Comparison of ENCODE assay signal across 8 cellular contexts in genomic region chrX:109485470-109486340, GRCh38. TPM values are rescaled to one million over a fixed set of nuclear protein-coding genes. Genes with fewer than 3 reads are reported as not detected.
A peak's percentile ranks its signal among the peaks of the same experiment; 100 is the strongest.
DNase-seq lines count a peak whose midpoint lies in the region; ATAC-seq, FAIRE-seq and TF ChIP-seq lines count a peak whose summit lies in the region.

No MANE protein-coding gene starts in this region.

- DNase-seq in DMS79 (lab: John Stamatoyannopoulos, UW) (peak; percentile 0), NCI-H1105 treated with DMSO at 0.1 percent for 48 hours (lab: John Stamatoyannopoulos, UW) (peak; percentile 44), T-helper 1 cell (peak; percentile 9 to 67 (median 25)), astrocyte (ENCODE audit: low read depth) (peak; percentile 33), hepatic stellate cell (ENCODE audit: low spot score) (peak; percentile 9), smooth muscle cell (lab: John Stamatoyannopoulos, UW; ENCODE audit: unreplicated experiment) (peak; percentile 0)

- H3K9ac ChIP-seq in astrocyte (ENCODE audit: low read length) (no peak overlapping the region), smooth muscle cell (ENCODE audit: low read depth) (no peak overlapping the region)

- H3K4me2 ChIP-seq in astrocyte (ENCODE audit: low read length): no peak overlapping the region
- no peak overlapping the region for H3K4me2 ChIP-seq in smooth muscle cell

- H3K79me2 ChIP-seq in astrocyte (ENCODE audit: insufficient read depth, low read length) (no peaks in the 10 kb centered on the region), smooth muscle cell (ENCODE audit: low read depth) (no peaks in the 10 kb centered on the region)

- ATAC-seq in GM21786 (IDR thresholded peaks at IDR 0.05; ENCODE audit: unreplicated experiment): peak; percentile 78
- no peak for ATAC-seq in HG03175 (IDR thresholded peaks at IDR 0.05; ENCODE audit: unreplicated experiment)

- 14% methylated on average over 9 of the region's 9 CpGs for WGBS in smooth muscle cell (ENCODE audit: low lambda C conversion rate)

- FAIRE-seq in astrocyte (lab: Jason Lieb, UNC): peak; percentile 91

- no peaks in the 10 kb centered on the region for H3K36me3 ChIP-seq in astrocyte (ENCODE audit: insufficient read depth, low read length)
- H3K36me3 ChIP-seq in smooth muscle cell (ENCODE audit: low read depth): no peaks in the 10 kb centered on the region

- H3K4me1 ChIP-seq in astrocyte (ENCODE audit: insufficient read depth, low read length) (no peaks in the 10 kb centered on the region), smooth muscle cell (ENCODE audit: low read depth) (no peaks in the 10 kb centered on the region)

- no peaks in the 10 kb centered on the region for H4K20me1 ChIP-seq in astrocyte (ENCODE audit: insufficient read depth, low read length)
- no peaks in the 10 kb centered on the region for H4K20me1 ChIP-seq in smooth muscle cell (ENCODE audit: low read depth)

- no peaks in the 10 kb centered on the region for H3K9me3 Mint-ChIP-seq in astrocyte (ENCODE audit: unreplicated experiment)

- no peak overlapping the region for H3K4me3 ChIP-seq in astrocyte (ENCODE audit: insufficient read depth, low read depth, low read length)
- H3K4me3 ChIP-seq in smooth muscle cell: no peak overlapping the region

- no peak overlapping the region for H3K4me3 Mint-ChIP-seq in astrocyte (ENCODE audit: unreplicated experiment)

- no peak overlapping the region for H3K27ac ChIP-seq in astrocyte (ENCODE audit: low read depth, low read length)
- no peak overlapping the region for H3K27ac ChIP-seq in smooth muscle cell (ENCODE audit: low read depth)

- H3K27ac Mint-ChIP-seq in astrocyte (ENCODE audit: unreplicated experiment): no peak overlapping the region

- H3K27me3 Mint-ChIP-seq in astrocyte (ENCODE audit: low read depth, unreplicated experiment): peaks cover 3% of the 10 kb centered on the region

- TF ChIP-seq CTCF in astrocyte (IDR thresholded peaks at IDR 0.05; ENCODE audit: insufficient read depth, low read depth, low read length) (peak; percentile 87), smooth muscle cell (IDR thresholded peaks at IDR 0.05; ENCODE audit: borderline replicate concordance, insufficient read depth, poor library complexity, severe bottlenecking) (peak; percentile 95)

- H3K4me1 Mint-ChIP-seq in astrocyte (ENCODE audit: low read depth, unreplicated experiment): no peaks in the 10 kb centered on the region

- no peaks in the 10 kb centered on the region for H3F3A ChIP-seq in smooth muscle cell (ENCODE audit: low read depth)

- H3K9me3 ChIP-seq in astrocyte (ENCODE audit: insufficient read depth, low read depth, low read length): no peaks in the 10 kb centered on the region
- no peaks in the 10 kb centered on the region for H3K9me3 ChIP-seq in smooth muscle cell (replicated peaks; ENCODE audit: low read depth)

- H2AFZ ChIP-seq in astrocyte (ENCODE audit: low read depth, low read length) (no peak overlapping the region), smooth muscle cell (ENCODE audit: low read depth) (no peak overlapping the region)

- H3K27me3 ChIP-seq in astrocyte (ENCODE audit: insufficient read depth, low read length): no peaks in the 10 kb centered on the region
- H3K27me3 ChIP-seq in smooth muscle cell (ENCODE audit: low read depth): no peaks in the 10 kb centered on the region

- H3K36me3 Mint-ChIP-seq in astrocyte (ENCODE audit: low read depth, unreplicated experiment): no peaks in the 10 kb centered on the region

RNA-seq across cellular contexts. Expression of gene GUCY2F, which starts 3.8 kb away (rescaled TPM):
- total RNA-seq in astrocyte (not detected in 2 replicates), smooth muscle cell (0.13 TPM in 1 of 2 replicates, not detected in the other)
- not detected in 2 replicates for polyA plus RNA-seq in smooth muscle cell

RNA-seq across cellular contexts. Expression of gene NXT2, which starts 50.9 kb away (rescaled TPM):
- total RNA-seq in astrocyte: 3.9 and 4.2 TPM in 2 replicates
- total RNA-seq in smooth muscle cell: 12.2 and 12.8 TPM in 2 replicates
- 4.4 and 4.7 TPM in 2 replicates for polyA plus RNA-seq in smooth muscle cell
